Comparison of ENCODE assay signal across 20 cellular contexts in the genomic region with DNA sequence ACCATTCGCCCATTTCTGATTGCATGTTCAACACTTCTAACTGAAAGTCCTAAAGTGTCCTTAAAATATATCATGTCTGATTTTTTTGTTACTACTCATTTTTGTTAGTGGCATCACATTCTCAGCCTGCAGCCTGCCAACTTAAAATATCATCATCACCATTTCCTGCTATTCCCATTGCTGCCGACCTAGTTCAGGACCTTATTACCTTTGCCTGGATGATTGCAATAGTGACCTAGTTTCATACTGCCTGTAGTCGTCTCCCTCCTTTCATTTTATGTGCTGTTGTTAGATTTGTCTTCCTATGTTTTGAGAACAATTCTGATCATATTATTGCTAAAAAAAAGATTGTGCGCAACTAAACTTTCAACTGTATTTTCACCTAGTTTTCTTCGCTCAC. TPM values are rescaled to one million over a fixed set of nuclear protein-coding genes. Genes with fewer than 3 reads are reported as not detected.
DNase-seq lines count a peak whose midpoint lies in the region; ATAC-seq and TF ChIP-seq lines count a peak whose summit lies in the region.
"Had no signal": no experiment of that assay in that cellular context is flagged by ENCODE, and none has a peak within 500 bp of the region (broad histone marks: within the 10 kb centered on the region; RNA-seq: fewer than 3 reads in every experiment).

No MANE protein-coding gene starts in this region.

- H3K36me3 Mint-ChIP-seq in WTC11, result no peaks in the 10 kb centered on the region
- H3K36me3 Mint-ChIP-seq in neural progenitor cell, result peaks cover 5% of the 10 kb centered on the region
- H3K36me3 Mint-ChIP-seq in stimulated activated naive B cell treated with anti-CD40 and anti-IgM and Interleukin-4, amounts not matched to agents 10 μg/mL and 1 μg/mL and 100 μg/mL, for 72 hours, result peaks cover 28 to 48% of the 10 kb centered on the region in 2 donors

- DNase-seq in WTC11 (ENCODE audit: low spot score), result no peak
- DNase-seq in left lobe of liver (ENCODE audit: low spot score), result no peak
- DNase-seq in neural progenitor cell (ENCODE audit: low spot score), result no peak
- DNase-seq in activated naive CD4-positive, alpha-beta T cell (lab: John Stamatoyannopoulos, UW), result no peak
- no peak for DNase-seq in stimulated activated naive B cell treated with anti-CD40 and anti-IgM and Interleukin-4, amounts not matched to agents 10 μg/mL and 1 μg/mL and 100 μg/mL, for 72 hours
- DNase-seq in NCI-H2029 (lab: John Stamatoyannopoulos, UW), result no peak
- DNase-seq: ACHN; BE2C; C1 segment of cervical spinal cord; CD4-positive, CD25-positive, alpha-beta regulatory T cell; CD8-positive, alpha-beta memory T cell; COR-L47; DMS 273 treated with DMSO at 0.1 percent for 48 hours; DMS53; DND-41; EL; H9 had no signal

- no peak overlapping the region for H3K4me2 ChIP-seq in neural progenitor cell

- H3K9me3 Mint-ChIP-seq in WTC11 (no peaks in the 10 kb centered on the region), neural progenitor cell (no peaks in the 10 kb centered on the region)
- no peaks in the 10 kb centered on the region for H3K9me3 Mint-ChIP-seq in stimulated activated naive B cell treated with anti-CD40 and anti-IgM and Interleukin-4, amounts not matched to agents 10 μg/mL and 1 μg/mL and 100 μg/mL, for 72 hours
- H3K9me3 Mint-ChIP-seq: CD4-positive, CD25-positive, alpha-beta regulatory T cell; CD8-positive, alpha-beta memory T cell; H9 had no signal

- H3K9ac ChIP-seq in endocrine pancreas (ENCODE audit: control insufficient read depth, insufficient read depth, low read length) (no peak overlapping the region), neural progenitor cell (no peak overlapping the region)

- H3F3A ChIP-seq in neural progenitor cell (ENCODE audit: low read depth), result no peaks in the 10 kb centered on the region

- no peaks in the 10 kb centered on the region for H3K27me3 Mint-ChIP-seq in WTC11 (ENCODE audit: low read depth)
- no peaks in the 10 kb centered on the region for H3K27me3 Mint-ChIP-seq in neural progenitor cell (ENCODE audit: insufficient read depth, low read depth)
- no peaks in the 10 kb centered on the region for H3K27me3 Mint-ChIP-seq in stimulated activated naive B cell treated with anti-CD40 and anti-IgM and Interleukin-4, amounts not matched to agents 10 μg/mL and 1 μg/mL and 100 μg/mL, for 72 hours
- H3K27me3 Mint-ChIP-seq: CD4-positive, CD25-positive, alpha-beta regulatory T cell had no signal

- H3K27me3 ChIP-seq in endocrine pancreas (ENCODE audit: control insufficient read depth, insufficient read depth, low read length) (no peaks in the 10 kb centered on the region), neural progenitor cell (no peaks in the 10 kb centered on the region)
- H3K27me3 ChIP-seq: BE2C had no signal

- peaks cover 5% of the 10 kb centered on the region for H3K4me1 Mint-ChIP-seq in WTC11
- H3K4me1 Mint-ChIP-seq in neural progenitor cell, result peaks cover 12% of the 10 kb centered on the region
- peaks cover 19 to 26% of the 10 kb centered on the region in 2 donors for H3K4me1 Mint-ChIP-seq in stimulated activated naive B cell treated with anti-CD40 and anti-IgM and Interleukin-4, amounts not matched to agents 10 μg/mL and 1 μg/mL and 100 μg/mL, for 72 hours

- H3K27ac Mint-ChIP-seq in WTC11 (peak overlapping the region; percentile 19; the same call in 1 of the 2 replicates), neural progenitor cell (no peak overlapping the region)
- H3K27ac Mint-ChIP-seq in stimulated activated naive B cell treated with anti-CD40 and anti-IgM and Interleukin-4, amounts not matched to agents 10 μg/mL and 1 μg/mL and 100 μg/mL, for 72 hours, result no peak overlapping the region
- H3K27ac Mint-ChIP-seq: CD4-positive, CD25-positive, alpha-beta regulatory T cell; H9 had no signal

- POLR2A ChIA-PET in WTC11 (lab: Charles Lee), result no interaction called here

- H3K36me3 ChIP-seq in endocrine pancreas (ENCODE audit: control insufficient read depth, insufficient read depth, low read length) (no peaks in the 10 kb centered on the region), neural progenitor cell (no peaks in the 10 kb centered on the region)

- CTCF ChIA-PET in WTC11 (lab: Charles Lee), result no interaction called here

- no peak for ATAC-seq in WTC11
- peak; percentile 92 for ATAC-seq in left lobe of liver
- ATAC-seq in stimulated activated naive B cell treated with anti-CD40 and anti-IgM and Interleukin-4, amounts not matched to agents 10 μg/mL and 1 μg/mL and 100 μg/mL, for 72 hours (replicated peaks), result no peak

- H3K4me3 Mint-ChIP-seq in WTC11 (no peak overlapping the region), neural progenitor cell (no peak overlapping the region)
- H3K4me3 Mint-ChIP-seq in stimulated activated naive B cell treated with anti-CD40 and anti-IgM and Interleukin-4, amounts not matched to agents 10 μg/mL and 1 μg/mL and 100 μg/mL, for 72 hours, result no peak overlapping the region
- H3K4me3 Mint-ChIP-seq: H9 had no signal

- H3K27ac ChIP-seq in neural progenitor cell, result no peak overlapping the region

- TF ChIP-seq CTCF in WTC11 (IDR thresholded peaks at IDR 0.05) (no peak), neural progenitor cell (IDR thresholded peaks at IDR 0.05) (no peak)

- peaks cover 2% of the 10 kb centered on the region for H4K20me1 ChIP-seq in neural progenitor cell (ENCODE audit: low read depth)

- peaks cover 35% of the 10 kb centered on the region for H3K4me1 ChIP-seq in endocrine pancreas (ENCODE audit: control insufficient read depth, insufficient read depth, low read length)
- H3K4me1 ChIP-seq in neural progenitor cell, result peaks cover 9% of the 10 kb centered on the region
- H3K4me1 ChIP-seq: BE2C had no signal

- H3K4me3 ChIP-seq in endocrine pancreas (ENCODE audit: control insufficient read depth, insufficient read depth, low read length) (peak overlapping the region; percentile 27), neural progenitor cell (no peak overlapping the region)

- H3K79me2 ChIP-seq in neural progenitor cell (ENCODE audit: low read depth), result peaks cover 64% of the 10 kb centered on the region

- H3K9me3 ChIP-seq in endocrine pancreas (ENCODE audit: control insufficient read depth, low read length), result no peaks in the 10 kb centered on the region
- H3K9me3 ChIP-seq in neural progenitor cell (ENCODE audit: low read depth), result no peaks in the 10 kb centered on the region
- H3K9me3 ChIP-seq: BE2C had no signal

- no peak overlapping the region for H2AFZ ChIP-seq in neural progenitor cell (replicated peaks)

TF ChIP-seq in WTC11, 78 proteins besides CTCF, POLR2A, EP300 and RAD21:
- TF ChIP-seq ATF2 (CRISPR knock-in tag; IDR thresholded peaks at IDR 0.05; ENCODE audit: borderline replicate concordance, low read depth) (no peak), OVOL2 (CRISPR knock-in tag; IDR thresholded peaks at IDR 0.05; ENCODE audit: borderline replicate concordance) (no peak), PRRX2 (CRISPR knock-in tag; IDR thresholded peaks at IDR 0.05) (no peak)

RNA-seq across cellular contexts. Expression of gene RWDD1, which starts 6.2 kb away (rescaled TPM):
- total RNA-seq in WTC11 (2021) (26.2 to 33.8 TPM (median 28.3 TPM) in 3 replicates), left lobe of liver (15.2 TPM), neural progenitor cell (ENCODE audit: low replicate concordance) (28.0 and 43.2 TPM in 2 replicates)

RNA-seq across cellular contexts. Expression of gene CALHM4, which starts 23.9 kb away (rescaled TPM):
- total RNA-seq in WTC11 (2021) (not detected in 3 replicates), left lobe of liver (not detected), neural progenitor cell (ENCODE audit: low replicate concordance) (not detected in 2 replicates)
- total RNA-seq: CD4-positive, CD25-positive, alpha-beta regulatory T cell; CD8-positive, alpha-beta memory T cell; H1; H9; HT-29 had no signal

RNA-seq across cellular contexts. Expression of gene TRAPPC3L, which starts 32.0 kb away (rescaled TPM):
- not detected in 3 replicates for total RNA-seq in WTC11 (2021)
- total RNA-seq in left lobe of liver, result not detected
- not detected in 2 replicates for total RNA-seq in neural progenitor cell (ENCODE audit: low replicate concordance)
- total RNA-seq: CD8-positive, alpha-beta memory T cell; H1; H9; HT-29 had no signal

RNA-seq across cellular contexts. Expression of gene RSPH4A, which starts 38.8 kb away (rescaled TPM):
- 0.34 to 0.57 TPM (median 0.34 TPM) in 3 replicates for total RNA-seq in WTC11 (2021)
- not detected for total RNA-seq in left lobe of liver
- total RNA-seq in neural progenitor cell (ENCODE audit: low replicate concordance), result 0.59 and 0.69 TPM in 2 replicates
- total RNA-seq: HT-29 had no signal
